13 cellular contexts compared by ENCODE assay signal in genomic region chr3:159840900-159841299, GRCh38. TPM values are rescaled to one million over a fixed set of nuclear protein-coding genes. Genes with fewer than 3 reads are reported as not detected.
DNase-seq lines count a peak whose midpoint lies in the region; TF ChIP-seq lines count a peak whose summit lies in the region.
"Had no signal": no experiment of that assay in that cellular context is flagged by ENCODE, and none has a peak within 500 bp of the region (broad histone marks: within the 10 kb centered on the region; RNA-seq: fewer than 3 reads in every experiment).

No MANE protein-coding gene starts in this region.

- H3K4me3 ChIP-seq in SK-N-SH (ENCODE audit: low read depth in 2 of 2, low read length in 1 of 2) (peak overlapping the region; percentile 65 to 67), fibroblast of pulmonary artery (replicated peaks; ENCODE audit: low read depth, low read length) (no peak overlapping the region), neuron (ENCODE audit: low read length) (peak overlapping the region; percentile 83)

- H3K4me1 Mint-ChIP-seq in H9, result peaks cover 23 to 32% of the 10 kb centered on the region in 2 experiments
- peaks cover 2% of the 10 kb centered on the region for H3K4me1 Mint-ChIP-seq in activated naive CD4-positive, alpha-beta T cell treated with anti-CD3 and anti-CD28 coated beads, Interleukin-2, amount 10 ng/mL, durations not matched to agents 7 days and 5 days

- no peak overlapping the region for H2BK12ac ChIP-seq in H9 (ENCODE audit: insufficient read length, low read depth, low read length)

- H3K79me1 ChIP-seq in H9 (ENCODE audit: insufficient read depth, low read depth, low read length, poor library complexity, severe bottlenecking), result no peaks in the 10 kb centered on the region

- H3K4me1 ChIP-seq in H9 (ENCODE audit: insufficient read depth, low read length) (no peaks in the 10 kb centered on the region; the same call in 1 of the 2 replicates), SK-N-SH (ENCODE audit: control insufficient read depth in 1 of 2, insufficient read depth in 2 of 2, low read depth in 1 of 2, low read length in 1 of 2) (peaks cover 31% of the 10 kb centered on the region in 2 experiments; a peak in 3 of 4 replicates), neuron (ENCODE audit: insufficient read depth, low read length) (peaks cover 23% of the 10 kb centered on the region)

- H3K9me3 ChIP-seq in H9 (ENCODE audit: control insufficient read depth, low read depth, low read length) (no peaks in the 10 kb centered on the region), SK-N-SH (no peaks in the 10 kb centered on the region), neuron (ENCODE audit: low read length) (no peaks in the 10 kb centered on the region)
- H3K9me3 ChIP-seq: testis had no signal

- H3K36me3 ChIP-seq in SK-N-SH (replicated peaks in 1 of 2; ENCODE audit: control insufficient read depth in 1 of 2, insufficient read depth in 2 of 2, low read length in 1 of 2) (no peaks in the 10 kb centered on the region), neuron (ENCODE audit: insufficient read depth, low read length) (no peaks in the 10 kb centered on the region)

- H4K20me1 ChIP-seq in H9 (ENCODE audit: control insufficient read depth, insufficient read depth, insufficient read length) (no peaks in the 10 kb centered on the region), SK-N-SH (ENCODE audit: insufficient read depth) (0 out of 2 replicates have a peak, but pooled peaks cover 5% of the 10 kb centered on the region)

- peaks cover 0 to 3% (median 0%) of the 10 kb centered on the region in 3 experiments; a peak in 2 of 7 replicates for H3K36me3 Mint-ChIP-seq in H9 (ENCODE audit: insufficient read depth in 1 of 3, low read depth in 3 of 3)
- H3K36me3 Mint-ChIP-seq in activated naive CD4-positive, alpha-beta T cell treated with anti-CD3 and anti-CD28 coated beads, Interleukin-2, amount 10 ng/mL, durations not matched to agents 7 days and 5 days, result no peaks in the 10 kb centered on the region

- H3K4me3 Mint-ChIP-seq in H9, result peak overlapping the region; percentile 71 to 84
- H3K4me3 Mint-ChIP-seq in activated naive CD4-positive, alpha-beta T cell treated with anti-CD3 and anti-CD28 coated beads, Interleukin-2, amount 10 ng/mL, durations not matched to agents 7 days and 5 days, result no peak overlapping the region
- H3K4me3 Mint-ChIP-seq: CD4-positive, alpha-beta T cell had no signal

- no CpG with 5 or more reads among the region's 2 CpGs for WGBS in H9 (ENCODE audit: extremely low coverage, insufficient read length, low lambda C conversion rate)
- WGBS in SK-N-SH (ENCODE audit: low lambda C conversion rate), result 54% methylated on average over 2 of the region's 2 CpGs

- no peak overlapping the region for H3K18ac ChIP-seq in H9 (ENCODE audit: insufficient read length, low read depth, low read length)

- no peaks in the 10 kb centered on the region; a peak in 1 of 5 replicates for H3K9me3 Mint-ChIP-seq in H9
- H3K9me3 Mint-ChIP-seq in activated naive CD4-positive, alpha-beta T cell treated with anti-CD3 and anti-CD28 coated beads, Interleukin-2, amount 10 ng/mL, durations not matched to agents 7 days and 5 days, result no peaks in the 10 kb centered on the region
- H3K9me3 Mint-ChIP-seq: CD4-positive, alpha-beta T cell had no signal

- no peak overlapping the region for H2BK15ac ChIP-seq in H9 (ENCODE audit: low read depth, low read length)

- no peak for DNase-seq in H9
- DNase-seq in SK-N-SH, result no peak
- peak; percentile 71 for DNase-seq in fibroblast of pulmonary artery (ENCODE audit: low read depth)
- no peak for DNase-seq in COR-L47 (lab: John Stamatoyannopoulos, UW)
- DNase-seq in activated CD4-positive, CD25-positive, alpha-beta regulatory T cell (lab: John Stamatoyannopoulos, UW), result no peak
- no peak for DNase-seq in activated naive CD4-positive, alpha-beta T cell treated with anti-CD3 and anti-CD28 coated beads, Interleukin-2, amount 10 ng/mL, durations not matched to agents 7 days and 5 days
- no peak for DNase-seq in NCI-H2081 (lab: John Stamatoyannopoulos, UW)
- DNase-seq: CD4-positive, alpha-beta T cell; dermis blood vessel endothelial cell; NCI-H2029 treated with DMSO at 0.1 percent for 48 hours; T-helper 17 cell; testis had no signal

- H3K9ac ChIP-seq in H9 (ENCODE audit: extremely low read depth, insufficient read length, low read length) (no peak overlapping the region), SK-N-SH (peak overlapping the region; percentile 64)

- TF ChIP-seq CTCF in H9 (conservative IDR thresholded peaks at IDR 0.05) (no peak), SK-N-SH (IDR thresholded peaks at IDR 0.05) (no peak), fibroblast of pulmonary artery (IDR thresholded peaks at IDR 0.05; ENCODE audit: low read length, missing control alignments) (no peak)

- no peak overlapping the region for H3K4ac ChIP-seq in H9 (ENCODE audit: low read depth, low read length)

- no peak overlapping the region for H3T11ph ChIP-seq in H9 (ENCODE audit: low read length)

- H2BK20ac ChIP-seq in H9 (ENCODE audit: low read depth, low read length, poor library complexity, severe bottlenecking), result no peak overlapping the region

- TF ChIP-seq RAD21 in SK-N-SH (IDR thresholded peaks at IDR 0.05; ENCODE audit: low read length), result no peak

- H2AK5ac ChIP-seq in H9 (ENCODE audit: insufficient read length, low read length), result no peak overlapping the region

- H3K27me3 ChIP-seq in H9 (ENCODE audit: insufficient read depth, low read length) (no peaks in the 10 kb centered on the region), SK-N-SH (ENCODE audit: insufficient read depth) (no peaks in the 10 kb centered on the region), neuron (ENCODE audit: insufficient read depth, low read length) (no peaks in the 10 kb centered on the region)
- H3K27me3 ChIP-seq: testis had no signal

- H3K9me2 ChIP-seq in SK-N-SH, result no peaks in the 10 kb centered on the region

- no peak overlapping the region for H3K27ac ChIP-seq in H9 (ENCODE audit: insufficient read length, low read depth, low read length)
- H3K27ac ChIP-seq in SK-N-SH (ENCODE audit: low read depth in 2 of 2, low read length in 1 of 2), result peak overlapping the region; percentile 47 to 99; a peak in 3 of 4 replicates

- no peak overlapping the region; a peak in 1 of 7 replicates for H3K27ac Mint-ChIP-seq in H9
- no peak overlapping the region for H3K27ac Mint-ChIP-seq in activated naive CD4-positive, alpha-beta T cell treated with anti-CD3 and anti-CD28 coated beads, Interleukin-2, amount 10 ng/mL, durations not matched to agents 7 days and 5 days
- H3K27ac Mint-ChIP-seq: CD4-positive, alpha-beta T cell; T-helper 17 cell had no signal

- H2AFZ ChIP-seq in H9 (ENCODE audit: low read length) (no peak overlapping the region), SK-N-SH (ENCODE audit: low read depth) (no peak overlapping the region), neuron (ENCODE audit: low read depth, low read length) (no peak overlapping the region)

- H3K23ac ChIP-seq in H9 (ENCODE audit: insufficient read length, low read depth, low read length), result no peak overlapping the region

- H3K79me2 ChIP-seq in H9 (ENCODE audit: insufficient read depth, low read length), result no peaks in the 10 kb centered on the region; the same call in 1 of the 2 replicates
- H3K79me2 ChIP-seq in SK-N-SH (ENCODE audit: insufficient read depth), result peaks cover 90% of the 10 kb centered on the region

- no peak overlapping the region for H4K8ac ChIP-seq in H9 (replicated peaks; ENCODE audit: insufficient read length, low read depth, low read length)

- POLR2A ChIA-PET in SK-N-SH (lab: Yijun Ruan, JAX), result interaction anchor here (1.5 to 4.9 kb wide), 7 partner anchors 11 to 46 kb away, joined by 4 to 34 read pairs (median 15); no protein-coding TSS in a partner anchor

- H2BK120ac ChIP-seq in H9 (ENCODE audit: low read depth, low read length, poor library complexity, severe bottlenecking), result no peak overlapping the region

- H3K14ac ChIP-seq in H9 (ENCODE audit: insufficient read depth, low read length), result no peak overlapping the region

- peaks cover 5% of the 10 kb centered on the region for H3K23me2 ChIP-seq in H9 (ENCODE audit: insufficient read length, low read depth, low read length, poor library complexity, severe bottlenecking)

- H3K4me2 ChIP-seq in H9 (ENCODE audit: insufficient read depth, insufficient read length, low read length) (peak overlapping the region; percentile 57), SK-N-SH (peak overlapping the region; percentile 88)

- no peaks in the 10 kb centered on the region for H3K27me3 Mint-ChIP-seq in H9 (ENCODE audit: low read depth)
- H3K27me3 Mint-ChIP-seq in activated naive CD4-positive, alpha-beta T cell treated with anti-CD3 and anti-CD28 coated beads, Interleukin-2, amount 10 ng/mL, durations not matched to agents 7 days and 5 days, result peaks cover 36% of the 10 kb centered on the region

- no peak overlapping the region for H4K91ac ChIP-seq in H9 (ENCODE audit: insufficient read length, low read depth, low read length)

- no peak for TF ChIP-seq EP300 in SK-N-SH (IDR thresholded peaks at IDR 0.05; ENCODE audit: borderline replicate concordance in 1 of 2, low read depth in 1 of 2, low read length in 1 of 2)

- no peak overlapping the region for H2BK5ac ChIP-seq in H9 (ENCODE audit: insufficient read length, low read length)

- peaks cover 18% of the 10 kb centered on the region for H3F3A ChIP-seq in SK-N-SH (replicated peaks; ENCODE audit: insufficient read depth)

- CTCF ChIA-PET in SK-N-SH (lab: Yijun Ruan, JAX), result interaction anchor here (0.9 to 5.6 kb wide), 10 partner anchors 8 to 165 kb away, joined by 3 to 49 read pairs (median 12); partner anchors contain the start of gene IL12A
- CTCF ChIA-PET in activated naive CD4-positive, alpha-beta T cell treated with anti-CD3 and anti-CD28 coated beads, Interleukin-2, amount 10 ng/mL, durations not matched to agents 7 days and 5 days (lab: Charles Lee), result no interaction called here

- no peak overlapping the region for H4K5ac ChIP-seq in H9 (ENCODE audit: insufficient read length, low read depth, low read length)

- no peak overlapping the region for H3K56ac ChIP-seq in H9 (ENCODE audit: insufficient read length, low read depth, low read length)

TF ChIP-seq in SK-N-SH, 30 proteins besides CTCF, POLR2A, EP300 and RAD21 (continues in another document):
- TF ChIP-seq YY1 (IDR thresholded peaks at IDR 0.05; ENCODE audit: low read depth), result no peak
- TF ChIP-seq GATA2 (CRISPR knock-in tag; IDR thresholded peaks at IDR 0.05), result no peak
- no peak for TF ChIP-seq USF2 (IDR thresholded peaks at IDR 0.05; ENCODE audit: borderline replicate concordance, low read depth, low read length)
- no peak for TF ChIP-seq MEF2A (IDR thresholded peaks at IDR 0.05; ENCODE audit: borderline replicate concordance, low read depth)

RNA-seq across cellular contexts. Expression of gene SCHIP1, which starts 1.2 kb away (rescaled TPM):
- total RNA-seq in H9 (2021), result 2.0 and 2.3 TPM in 2 replicates
- polyA plus RNA-seq in SK-N-SH (2012; rRNA removed), result 13.0 and 18.1 TPM in 2 replicates
- polyA plus RNA-seq in SK-N-SH (2012; cell fraction: cytosol; rRNA removed), result 17.4 and 22.1 TPM in 2 replicates
- polyA plus RNA-seq in SK-N-SH (2012; cell fraction: nucleus; rRNA removed), result 13.8 and 25.4 TPM in 2 replicates
- total RNA-seq: CD4-positive, alpha-beta T cell; T-helper 17 cell had no signal
